In the genomic region with DNA sequence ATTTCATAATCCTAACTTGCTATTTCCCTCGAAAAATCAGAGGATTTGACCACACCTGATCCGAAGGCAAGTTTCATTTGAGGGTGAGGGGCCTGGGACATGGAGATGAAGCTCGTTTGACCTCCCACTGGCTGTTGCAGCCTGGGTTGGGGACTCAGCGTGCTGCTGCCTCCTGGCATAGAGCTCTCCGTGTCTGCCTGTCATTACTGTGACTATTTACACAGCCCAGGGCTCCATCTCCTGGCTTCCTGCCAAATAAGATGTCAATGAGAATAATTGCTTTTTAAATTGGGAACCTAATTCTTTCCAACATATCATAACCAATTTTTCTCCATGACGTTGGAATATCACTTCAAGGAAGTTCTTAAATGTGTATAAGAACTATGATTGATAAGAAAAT, we compare ENCODE assay signal across 16 cellular contexts.
DNase-seq lines count a peak whose midpoint lies in the region; ATAC-seq and TF ChIP-seq lines count a peak whose summit lies in the region.
"Had no signal": no experiment of that assay in that cellular context is flagged by ENCODE, and none has a peak within 500 bp of the region (broad histone marks: within the 10 kb centered on the region; RNA-seq: fewer than 3 reads in every experiment).

No MANE protein-coding gene starts in this region.

- H3K27me3 ChIP-seq in endodermal cell (ENCODE audit: control insufficient read depth, insufficient read depth, low read length, poor library complexity, severe bottlenecking), result no peaks in the 10 kb centered on the region
- H3K27me3 ChIP-seq: foreskin keratinocyte had no signal

- peaks cover 8% of the 10 kb centered on the region for H3K27me3 Mint-ChIP-seq in endodermal cell (ENCODE audit: insufficient read depth)

- no peak for ATAC-seq in GM21381 (IDR thresholded peaks at IDR 0.05; ENCODE audit: unreplicated experiment)
- ATAC-seq: activated T-cell treated with anti-CD3 and anti-CD28 coated beads, Interleukin-2, amount 50 U/mL, for 4 hours; foreskin keratinocyte had no signal

- no peak overlapping the region for H3K27ac ChIP-seq in endodermal cell (ENCODE audit: low read depth, low read length)
- H3K27ac ChIP-seq: foreskin keratinocyte, thoracic aorta had no signal

- H3K9me3 Mint-ChIP-seq in endodermal cell, result no peaks in the 10 kb centered on the region
- H3K9me3 Mint-ChIP-seq: activated T-cell treated with anti-CD3 and anti-CD28 coated beads, Interleukin-2, amount 50 U/mL, for 4 hours; nephron had no signal

- no peaks in the 10 kb centered on the region for H3K9me3 ChIP-seq in endodermal cell (ENCODE audit: control insufficient read depth, low read length)
- H3K9me3 ChIP-seq: thoracic aorta had no signal

- no peak overlapping the region for H3K4me3 ChIP-seq in endodermal cell (ENCODE audit: low read length)
- H3K4me3 ChIP-seq: thoracic aorta had no signal

- H3K4me1 ChIP-seq in endodermal cell (ENCODE audit: control insufficient read depth, insufficient read depth, low read length), result no peaks in the 10 kb centered on the region
- H3K4me1 ChIP-seq: foreskin keratinocyte had no signal

- peak; percentile 67 for DNase-seq in DMS53 treated with DMSO at 0.1 percent for 48 hours (lab: John Stamatoyannopoulos, UW; ENCODE audit: unreplicated experiment)
- DNase-seq in NCI-H1092 treated with DMSO at 0.1 percent for 48 hours (lab: John Stamatoyannopoulos, UW), result peak; percentile 82
- DNase-seq in NCI-H510A (lab: John Stamatoyannopoulos, UW), result peak; percentile 79
- peak; percentile 62 for DNase-seq in endodermal cell
- DNase-seq in superior temporal gyrus (ENCODE audit: extremely low spot score), result no peak
- DNase-seq in HUDEP-2 (lab: John Stamatoyannopoulos, UW; ENCODE audit: unreplicated experiment in 76 of 76), result no peak
- DNase-seq in middle frontal gyrus (ENCODE audit: extremely low spot score, low spot score), result no peak
- DNase-seq: activated CD4-positive, alpha-beta T cell treated with anti-CD3 and anti-CD28 coated beads, Interleukin-2, amount 50 U/mL, for 1 hour; activated T-cell treated with anti-CD3 and anti-CD28 coated beads, Interleukin-2, amount 50 U/mL, for 4 hours; foreskin keratinocyte; IMR-90; NCI-H187 treated with DMSO at 0.1 percent for 48 hours; T-helper 2 cell had no signal

- H3K4me1 Mint-ChIP-seq in endodermal cell, result peaks cover 17% of the 10 kb centered on the region

- H3K9ac ChIP-seq in endodermal cell (ENCODE audit: extremely low read depth, low read length, poor library complexity, severe bottlenecking), result no peak overlapping the region

- no peak for TF ChIP-seq CTCF in endodermal cell (conservative IDR thresholded peaks at IDR 0.05)

- 47 to 58% methylated on average over 3 to 5 of the region's 6 CpGs for WGBS in endodermal cell (ENCODE audit: insufficient coverage in 1 of 2, insufficient read length in 1 of 2), 2 experiments

- no peak overlapping the region for H3K27ac Mint-ChIP-seq in endodermal cell
- H3K27ac Mint-ChIP-seq: nephron had no signal

- no peaks in the 10 kb centered on the region for H3K36me3 Mint-ChIP-seq in endodermal cell (ENCODE audit: low read depth)

- no peak overlapping the region for H3K4me3 Mint-ChIP-seq in endodermal cell
- H3K4me3 Mint-ChIP-seq: activated T-cell treated with anti-CD3 and anti-CD28 coated beads, Interleukin-2, amount 50 U/mL, for 4 hours; nephron had no signal

- no peaks in the 10 kb centered on the region for H3K36me3 ChIP-seq in endodermal cell (ENCODE audit: control insufficient read depth, insufficient read depth, low read length)
- H3K36me3 ChIP-seq: thoracic aorta had no signal

Comparison
In these comparisons a context has a peak if more than half of its experiments do, and no peak if none do; other contexts are left out.
1. DNase-seq: peak in DMS53 treated with DMSO at 0.1 percent for 48 hours (single experiment), NCI-H1092 treated with DMSO at 0.1 percent for 48 hours (single experiment), NCI-H510A (single experiment) and endodermal cell (single experiment); none in superior temporal gyrus (single experiment), HUDEP-2 (0 of 76) and middle frontal gyrus (single experiment).